ENCODE assay signal across 9 cellular contexts in genomic region chr14:100438678-100439592, GRCh38.
DNase-seq lines count a peak whose midpoint lies in the region; ATAC-seq and TF ChIP-seq lines count a peak whose summit lies in the region.
"Had no signal": no experiment of that assay in that cellular context is flagged by ENCODE, and none has a peak within 500 bp of the region (broad histone marks: within the 10 kb centered on the region; RNA-seq: fewer than 3 reads in every experiment).

No MANE protein-coding gene starts in this region.

- H3K4me3 ChIP-seq in right lobe of liver: no peak overlapping the region
- H3K4me3 ChIP-seq: thoracic aorta had no signal

- peaks cover 57% of the 10 kb centered on the region for H3K4me1 Mint-ChIP-seq in stimulated activated naive CD8-positive, alpha-beta T cell treated with anti-CD3 and anti-CD28 coated beads, Interleukin-15, amount 100 ng/mL, for 72 hours

- H3K36me3 ChIP-seq in right lobe of liver: no peaks in the 10 kb centered on the region
- H3K36me3 ChIP-seq: thoracic aorta had no signal

- ATAC-seq in right lobe of liver (peak in 1 of 4 donors; percentile 40), HG03039 (IDR thresholded peaks at IDR 0.05; ENCODE audit: unreplicated experiment) (no peak)
- ATAC-seq in stimulated activated naive CD8-positive, alpha-beta T cell treated with anti-CD3 and anti-CD28 coated beads, Interleukin-15, amount 100 ng/mL, for 72 hours: peak; percentile 92

- H3K9me3 Mint-ChIP-seq in stimulated activated naive CD8-positive, alpha-beta T cell treated with anti-CD3 and anti-CD28 coated beads, Interleukin-15, amount 100 ng/mL, for 72 hours: no peaks in the 10 kb centered on the region

- DNase-seq in 8988T (peak; percentile 92), HPDE6-E6E7 (ENCODE audit: extremely low spot score) (peak; percentile 99), right lobe of liver (peak; percentile 34 to 37 (median 35)), SHP77 treated with DMSO at 0.1 percent for 48 hours (lab: John Stamatoyannopoulos, UW) (no peak), NCI-H187 (lab: John Stamatoyannopoulos, UW) (no peak)
- peak; percentile 41 for DNase-seq in activated gamma-delta T cell treated with anti-CD3 and anti-CD28 coated beads, Interleukin-2, amount 50 U/mL, for 16 hours (ENCODE audit: low read depth)
- DNase-seq in stimulated activated naive CD8-positive, alpha-beta T cell treated with anti-CD3 and anti-CD28 coated beads, Interleukin-15, amount 100 ng/mL, for 72 hours: peak; percentile 38 to 55

- H3K9me3 ChIP-seq in right lobe of liver: no peaks in the 10 kb centered on the region
- H3K9me3 ChIP-seq: thoracic aorta had no signal

- H3K4me1 ChIP-seq in right lobe of liver: peaks cover 0 to 17% (median 0%) of the 10 kb centered on the region in 4 donors

- H3K27me3 Mint-ChIP-seq in stimulated activated naive CD8-positive, alpha-beta T cell treated with anti-CD3 and anti-CD28 coated beads, Interleukin-15, amount 100 ng/mL, for 72 hours: no peaks in the 10 kb centered on the region

- H3K27me3 ChIP-seq in right lobe of liver: no peaks in the 10 kb centered on the region

- intact Hi-C loops in right lobe of liver (cut with DNase I): loop anchor here in 1 of 2 donors (5.0 kb wide), 1 partner anchor 218 kb away; no protein-coding TSS in a partner anchor

- WGBS in right lobe of liver (ENCODE audit: insufficient coverage, low coverage, low lambda C conversion rate, missing lambda C conversion rate): 75% methylated on average over 6 of the region's 10 CpGs

- peak overlapping the region in 1 of 2 donors; percentile 5 for H3K27ac Mint-ChIP-seq in stimulated activated naive CD8-positive, alpha-beta T cell treated with anti-CD3 and anti-CD28 coated beads, Interleukin-15, amount 100 ng/mL, for 72 hours

- no peak for TF ChIP-seq CTCF in right lobe of liver (IDR thresholded peaks at IDR 0.05)

- no peak for TF ChIP-seq POLR2A in right lobe of liver (IDR thresholded peaks at IDR 0.05)

- H3K27ac ChIP-seq in right lobe of liver: no peak overlapping the region
- H3K27ac ChIP-seq: thoracic aorta had no signal

- peak overlapping the region in 1 of 2 donors; percentile 2 for H3K4me3 Mint-ChIP-seq in stimulated activated naive CD8-positive, alpha-beta T cell treated with anti-CD3 and anti-CD28 coated beads, Interleukin-15, amount 100 ng/mL, for 72 hours

Comparison
In these comparisons a context has a peak if more than half of its experiments do, and no peak if none do; other contexts are left out.
1. DNase-seq: peak in 8988T (single experiment), HPDE6-E6E7 (single experiment), activated gamma-delta T cell treated with anti-CD3 and anti-CD28 coated beads, Interleukin-2, amount 50 U/mL, for 16 hours (single experiment), right lobe of liver (3 of 3) and stimulated activated naive CD8-positive, alpha-beta T cell treated with anti-CD3 and anti-CD28 coated beads, Interleukin-15, amount 100 ng/mL, for 72 hours (2 of 2); none in SHP77 treated with DMSO at 0.1 percent for 48 hours (single experiment) and NCI-H187 (0 of 2).